27 cellular contexts compared by ENCODE assay signal in the genomic region with DNA sequence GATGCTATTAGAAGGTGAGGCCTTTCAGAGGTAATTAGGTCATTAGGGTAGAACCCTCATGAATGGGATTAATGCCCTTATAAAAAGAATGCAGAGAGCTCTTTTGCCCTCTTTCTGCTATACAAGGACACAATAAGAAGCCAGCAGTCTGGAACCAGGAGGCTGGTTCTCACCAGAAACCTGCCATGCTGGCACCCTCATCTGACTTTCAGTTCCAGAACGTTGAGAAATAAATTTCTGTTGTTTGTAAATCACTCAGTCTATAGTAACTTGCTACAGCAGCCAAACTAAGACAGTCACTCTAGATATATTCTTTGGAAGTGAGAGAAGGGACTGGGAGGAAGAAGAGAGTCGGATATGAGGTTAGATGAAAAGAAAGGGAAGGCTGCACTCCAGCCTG.
DNase-seq lines count a peak whose midpoint lies in the region; ATAC-seq and TF ChIP-seq lines count a peak whose summit lies in the region.
"Had no signal": no experiment of that assay in that cellular context is flagged by ENCODE, and none has a peak within 500 bp of the region (broad histone marks: within the 10 kb centered on the region; RNA-seq: fewer than 3 reads in every experiment).

No MANE protein-coding gene starts in this region.

- H2AK5ac ChIP-seq in trophoblast cell (ENCODE audit: low read length) = no peak overlapping the region

- DNase-seq in AG10803 (ENCODE audit: low read depth) (peak; percentile 28), adipocyte (ENCODE audit: low read depth) (peak; percentile 46), trophoblast cell (peak; percentile 97 to 99), activated gamma-delta T cell treated with Interleukin-2 at 50 U/mL for 16 hours (no peak), putamen (ENCODE audit: low spot score) (no peak)
- DNase-seq: activated CD4-positive, alpha-beta T cell treated with anti-CD3 and anti-CD28 coated beads for 36 hours; activated CD8-positive, alpha-beta T cell treated with anti-CD3 and anti-CD28 coated beads, Interleukin-2, amount 10 ng/mL, durations not matched to agents 7 days and 5 days; activated naive CD4-positive, alpha-beta T cell treated with anti-CD3 and anti-CD28 coated beads, Interleukin-2, amount 10 ng/mL, durations not matched to agents 7 days and 5 days; DMS 273 treated with DMSO at 0.1 percent for 48 hours; dorsolateral prefrontal cortex; esophagus squamous epithelium; lower lobe of right lung; mucosa of descending colon; NCI-H1105; NCI-H1930; NCI-H524 treated with DMSO at 0.1 percent for 48 hours; Right ventricle myocardium superior; stimulated activated CD4-positive, alpha-beta T cell treated with anti-CD3 and anti-CD28 coated beads, Interleukin-2, amount 100 ng/mL, for 24 hours; stimulated activated naive CD8-positive, alpha-beta T cell treated with anti-CD3 and anti-CD28 coated beads, Interleukin-15, Interleukin-2, amounts not matched to agents 100 U/mL and 50 U/mL, for 24 hours; T-helper 2 cell had no signal

- H3K4me3 ChIP-seq in AG10803 (ENCODE audit: low read length) (no peak overlapping the region), adipocyte (ENCODE audit: low read length) (no peak overlapping the region), trophoblast cell (ENCODE audit: low read depth, low read length) (no peak overlapping the region)
- H3K4me3 ChIP-seq: dorsolateral prefrontal cortex, esophagus squamous epithelium, hepatocyte, K562, lower lobe of right lung, mucosa of descending colon had no signal

- H3K27ac ChIP-seq in trophoblast cell (ENCODE audit: low read depth, low read length) = no peak overlapping the region
- H3K27ac ChIP-seq: dorsolateral prefrontal cortex, esophagus squamous epithelium, hepatocyte, lower lobe of right lung had no signal

- no CpG with 5 or more reads among the region's 2 CpGs for WGBS in trophoblast cell (ENCODE audit: extremely low coverage, insufficient coverage, insufficient read length)

- H4K91ac ChIP-seq in trophoblast cell (ENCODE audit: low read depth, low read length) = no peak overlapping the region

- H3K27me3 ChIP-seq in adipocyte (replicated peaks; ENCODE audit: control insufficient read depth, insufficient read depth, low read length) (no peaks in the 10 kb centered on the region), trophoblast cell (ENCODE audit: insufficient read depth, low read length) (no peaks in the 10 kb centered on the region)
- H3K27me3 ChIP-seq: dorsolateral prefrontal cortex, esophagus squamous epithelium, hepatocyte had no signal

- no peak for TF ChIP-seq CTCF in AG10803 (conservative IDR thresholded peaks at IDR 0.05; ENCODE audit: low read length)

- no peak overlapping the region for H2BK12ac ChIP-seq in trophoblast cell (ENCODE audit: low read length)

- no peak overlapping the region for H3K4ac ChIP-seq in trophoblast cell (ENCODE audit: low read depth, low read length)

- H3K36me3 ChIP-seq in adipocyte (ENCODE audit: control insufficient read depth, insufficient read depth, low read length, severe bottlenecking) (no peaks in the 10 kb centered on the region), trophoblast cell (ENCODE audit: control insufficient read depth in 1 of 2, insufficient read depth in 2 of 2, low read length in 2 of 2) (no peaks in the 10 kb centered on the region)
- H3K36me3 ChIP-seq: esophagus squamous epithelium, lower lobe of right lung had no signal

- no peak overlapping the region for H3K23ac ChIP-seq in trophoblast cell (ENCODE audit: low read length)

- H4K8ac ChIP-seq in trophoblast cell (ENCODE audit: low read depth, low read length) = no peak overlapping the region

- peak; percentile 58 for ATAC-seq in HG02798 (IDR thresholded peaks at IDR 0.05; ENCODE audit: poor library complexity, unreplicated experiment)
- ATAC-seq in HG02610 (IDR thresholded peaks at IDR 0.05; ENCODE audit: unreplicated experiment) = no peak
- ATAC-seq: activated CD4-positive, alpha-beta T cell treated with anti-CD3 and anti-CD28 coated beads for 36 hours; activated CD8-positive, alpha-beta T cell treated with anti-CD3 and anti-CD28 coated beads, Interleukin-2, amount 10 ng/mL, durations not matched to agents 7 days and 5 days; HCT116; K562; lower lobe of right lung; mucosa of descending colon; natural killer cell treated with Interleukin-12 subunit alpha and Interleukin-12 subunit beta and Interleukin-15 and Interleukin-18, amount 100 ng/mL, for 72 hours; Panc1; stimulated activated naive CD8-positive, alpha-beta T cell treated with anti-CD3 and anti-CD28 coated beads, Interleukin-15, Interleukin-2, amounts not matched to agents 100 U/mL and 50 U/mL, for 24 hours had no signal

- H4K12ac ChIP-seq in trophoblast cell (ENCODE audit: low read depth, low read length) = no peak overlapping the region

- H3K79me2 ChIP-seq in trophoblast cell (ENCODE audit: control insufficient read depth, insufficient read depth, low read length, poor library complexity) = no peaks in the 10 kb centered on the region
- H3K79me2 ChIP-seq: hepatocyte had no signal

- H3K4me2 ChIP-seq in trophoblast cell (ENCODE audit: low read length) = no peak overlapping the region
- H3K4me2 ChIP-seq: hepatocyte had no signal

- no peaks in the 10 kb centered on the region for H3K79me1 ChIP-seq in trophoblast cell (ENCODE audit: low read length)

- H2BK120ac ChIP-seq in trophoblast cell (ENCODE audit: insufficient read depth, low read length, poor library complexity) = no peak overlapping the region

- no peaks in the 10 kb centered on the region for H3K9me3 ChIP-seq in adipocyte (ENCODE audit: control insufficient read depth, low read length)
- H3K9me3 ChIP-seq in trophoblast cell (ENCODE audit: insufficient read depth, low read depth, low read length) = no peaks in the 10 kb centered on the region
- H3K9me3 ChIP-seq: esophagus squamous epithelium, lower lobe of right lung, mucosa of descending colon had no signal

- no peak overlapping the region for H3K18ac ChIP-seq in trophoblast cell (ENCODE audit: low read length)

- H2AFZ ChIP-seq in trophoblast cell (ENCODE audit: insufficient read depth, low read length, poor library complexity) = no peak overlapping the region
- H2AFZ ChIP-seq: hepatocyte had no signal

- H3K4me1 ChIP-seq in adipocyte (ENCODE audit: control insufficient read depth, insufficient read depth, low read length) (peaks cover 38% of the 10 kb centered on the region), trophoblast cell (ENCODE audit: control insufficient read depth in 1 of 2, insufficient read depth in 2 of 2, low read length in 2 of 2) (no peaks in the 10 kb centered on the region)
- H3K4me1 ChIP-seq: esophagus squamous epithelium, lower lobe of right lung had no signal

- no peak overlapping the region for H3K14ac ChIP-seq in trophoblast cell (ENCODE audit: low read length)

- no peak overlapping the region for H3K9ac ChIP-seq in adipocyte (ENCODE audit: low read length)
- no peak overlapping the region for H3K9ac ChIP-seq in trophoblast cell (ENCODE audit: low read length)

- no peak overlapping the region for H2BK5ac ChIP-seq in trophoblast cell (ENCODE audit: low read depth, low read length, poor library complexity)

Comparison
In these comparisons a context has a peak if more than half of its experiments do, and no peak if none do; other contexts are left out.
1. DNase-seq: peak in AG10803 (single experiment), adipocyte (single experiment) and trophoblast cell (2 of 2); none in activated gamma-delta T cell treated with Interleukin-2 at 50 U/mL for 16 hours (single experiment) and putamen (single experiment).